ENCODE assay signal across 13 cellular contexts in genomic region chr16:19330801-19331484, GRCh38. TPM values are rescaled to one million over a fixed set of nuclear protein-coding genes. Genes with fewer than 3 reads are reported as not detected.
DNase-seq lines count a peak whose midpoint lies in the region; ATAC-seq and TF ChIP-seq lines count a peak whose summit lies in the region.
"Had no signal": no experiment of that assay in that cellular context is flagged by ENCODE, and none has a peak within 500 bp of the region (broad histone marks: within the 10 kb centered on the region; RNA-seq: fewer than 3 reads in every experiment).

No MANE protein-coding gene starts in this region.

- no peaks in the 10 kb centered on the region for H3K9me3 ChIP-seq in upper lobe of left lung
- H3K9me3 ChIP-seq: thyroid gland had no signal

- ATAC-seq in upper lobe of left lung (ENCODE audit: low FRiP score in 2 of 2): peak; percentile 31 to 67
- ATAC-seq in naive thymus-derived CD8-positive, alpha-beta T cell: no peak

- no peak for TF ChIP-seq POLR2A in upper lobe of left lung (IDR thresholded peaks at IDR 0.05)

- peak in 1 of 6 experiments; percentile 10 for TF ChIP-seq CTCF in upper lobe of left lung (IDR thresholded peaks at IDR 0.05)

- no peaks in the 10 kb centered on the region for H3K27me3 ChIP-seq in upper lobe of left lung
- H3K27me3 ChIP-seq: Peyer's patch, thyroid gland had no signal

- no peaks in the 10 kb centered on the region for H3K4me1 ChIP-seq in upper lobe of left lung
- H3K4me1 ChIP-seq: Peyer's patch, thyroid gland had no signal

- H3K4me3 ChIP-seq in upper lobe of left lung: no peak overlapping the region
- H3K4me3 ChIP-seq: Peyer's patch, thyroid gland had no signal

- no peak overlapping the region for H3K4me3 Mint-ChIP-seq in naive thymus-derived CD8-positive, alpha-beta T cell
- H3K4me3 Mint-ChIP-seq: naive B cell had no signal

- DNase-seq in DMS79 (lab: John Stamatoyannopoulos, UW): peak; percentile 7
- DNase-seq in DMS79 treated with DMSO at 0.1 percent for 48 hours (lab: John Stamatoyannopoulos, UW): no peak
- DNase-seq in anterior cingulate cortex (lab: John Stamatoyannopoulos, UW): peak in 45 of 58 donors; percentile 4 to 86 (median 42)
- DNase-seq in inferior parietal cortex (ENCODE audit: extremely low spot score): peak; percentile 13
- no peak for DNase-seq in upper lobe of left lung
- DNase-seq in SIG-M5 (lab: John Stamatoyannopoulos, UW): no peak
- DNase-seq in naive thymus-derived CD8-positive, alpha-beta T cell: no peak
- DNase-seq in NCI-H2107 treated with DMSO at 0.1 percent for 48 hours (lab: John Stamatoyannopoulos, UW; ENCODE audit: unreplicated experiment): no peak
- DNase-seq: 8988T; activated CD4-positive, alpha-beta T cell treated with anti-CD3 and anti-CD28 coated beads, Interleukin-2, amount 50 U/mL, for 4 hours; naive B cell; Peyer's patch; thyroid gland had no signal

- WGBS in upper lobe of left lung, 2 donors: 25 to 64% methylated on average over 5 to 6 of the region's 6 CpGs

- no peaks in the 10 kb centered on the region for H3K36me3 ChIP-seq in upper lobe of left lung
- H3K36me3 ChIP-seq: Peyer's patch, thyroid gland had no signal

- TF ChIP-seq EP300 in upper lobe of left lung (IDR thresholded peaks at IDR 0.05): no peak

- H3K36me3 Mint-ChIP-seq in naive thymus-derived CD8-positive, alpha-beta T cell: no peaks in the 10 kb centered on the region

- no peak overlapping the region for H3K27ac Mint-ChIP-seq in naive thymus-derived CD8-positive, alpha-beta T cell
- H3K27ac Mint-ChIP-seq: naive B cell had no signal

- peak overlapping the region; percentile 28 to 57 (median 46) for H3K27ac ChIP-seq in upper lobe of left lung
- H3K27ac ChIP-seq: Peyer's patch, thyroid gland had no signal

- H3K9me3 Mint-ChIP-seq in naive thymus-derived CD8-positive, alpha-beta T cell: peaks cover 0 to 15% (median 4%) of the 10 kb centered on the region in 9 donors

- POLR2A ChIA-PET in naive thymus-derived CD8-positive, alpha-beta T cell (lab: Charles Lee): no interaction called here

- peaks cover 3 to 30% (median 5%) of the 10 kb centered on the region in 5 donors for H3K27me3 Mint-ChIP-seq in naive thymus-derived CD8-positive, alpha-beta T cell

- no peaks in the 10 kb centered on the region for H3K4me1 Mint-ChIP-seq in naive thymus-derived CD8-positive, alpha-beta T cell
- H3K4me1 Mint-ChIP-seq: naive B cell had no signal

RNA-seq across cellular contexts. Expression of gene CLEC19A, which starts 45.4 kb away (rescaled TPM):
- not detected for total RNA-seq in upper lobe of left lung
- total RNA-seq in naive thymus-derived CD8-positive, alpha-beta T cell: not detected
- not detected for polyA plus RNA-seq in naive thymus-derived CD8-positive, alpha-beta T cell
- total RNA-seq: Peyer's patch, thyroid gland had no signal

Comparison
In these comparisons a context has a peak if more than half of its experiments do, and no peak if none do; other contexts are left out.
1. DNase-seq: peak in DMS79 (single experiment), anterior cingulate cortex (45 of 58) and inferior parietal cortex (single experiment); none in DMS79 treated with DMSO at 0.1 percent for 48 hours (single experiment), upper lobe of left lung (0 of 2), SIG-M5 (single experiment), naive thymus-derived CD8-positive, alpha-beta T cell (0 of 10) and NCI-H2107 treated with DMSO at 0.1 percent for 48 hours (single experiment).
2. ATAC-seq: peak in upper lobe of left lung (2 of 2); none in naive thymus-derived CD8-positive, alpha-beta T cell (0 of 2).